Comparison of ENCODE assay signal across 1 cellular context in genomic region chr21:33661146-33661545, GRCh38.
TF ChIP-seq lines count a peak whose summit lies in the region.

No MANE protein-coding gene starts in this region.

TF ChIP-seq in K562, 482 proteins besides CTCF, POLR2A, EP300 and RAD21:
- TF ChIP-seq ZNF764 (CRISPR knock-in tag; IDR thresholded peaks at IDR 0.05; ENCODE audit: low read depth): no peak
- peak; percentile 74; the same call in 1 of the 2 replicates for TF ChIP-seq ZFP1 (CRISPR knock-in tag; IDR thresholded peaks at IDR 0.05)
- no peak for TF ChIP-seq HMGN3 (IDR thresholded peaks at IDR 0.05; ENCODE audit: borderline replicate concordance, extremely low read depth, insufficient read length, low read depth, low read length)
- TF ChIP-seq SOX6 (IDR thresholded peaks at IDR 0.05): no peak
